Comparison of ENCODE assay signal across 14 cellular contexts in the genomic region with DNA sequence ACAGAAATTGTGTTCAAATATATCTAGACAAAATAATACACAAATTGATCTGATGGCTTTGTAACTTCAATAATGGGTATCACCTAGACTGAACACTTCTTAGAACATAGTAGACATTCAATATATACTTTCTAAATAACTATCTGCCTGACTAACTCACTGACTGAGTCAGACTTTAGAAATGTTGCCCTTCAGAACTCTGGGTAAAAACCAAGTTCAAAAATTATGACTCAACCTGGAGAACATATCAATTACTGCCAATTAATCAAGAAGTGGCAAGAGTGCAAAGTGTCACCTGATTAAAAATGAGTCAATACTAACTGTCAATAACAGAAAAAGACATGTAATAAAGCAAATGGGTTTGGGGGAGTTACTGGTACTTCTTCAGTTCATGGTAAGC.
A peak's percentile ranks its signal among the peaks of the same experiment; 100 is the strongest.
DNase-seq lines count a peak whose midpoint lies in the region; ATAC-seq and TF ChIP-seq lines count a peak whose summit lies in the region.
"Had no signal": no experiment of that assay in that cellular context is flagged by ENCODE, and none has a peak within 500 bp of the region (broad histone marks: within the 10 kb centered on the region; RNA-seq: fewer than 3 reads in every experiment).

No MANE protein-coding gene starts in this region.

- no peak for ATAC-seq in GM19452 (IDR thresholded peaks at IDR 0.05; ENCODE audit: unreplicated experiment)
- ATAC-seq in GM18867 (IDR thresholded peaks at IDR 0.05; ENCODE audit: unreplicated experiment): no peak
- ATAC-seq in natural killer cell: no peak
- ATAC-seq: WTC11 had no signal

- H3K4me3 ChIP-seq in cardiac fibroblast (replicated peaks in 1 of 2; ENCODE audit: low read depth in 2 of 2, low read length in 2 of 2) (no peak overlapping the region), adrenal gland (no peak overlapping the region)
- H3K4me3 ChIP-seq: ascending aorta had no signal

- no peak overlapping the region for H3K4me3 Mint-ChIP-seq in natural killer cell
- H3K4me3 Mint-ChIP-seq: CD4-positive, alpha-beta memory T cell; WTC11 had no signal

- no peaks in the 10 kb centered on the region for H3K9me3 ChIP-seq in adrenal gland (replicated peaks in 1 of 3)
- H3K9me3 ChIP-seq: ascending aorta had no signal

- H3K27ac ChIP-seq in adrenal gland: no peak overlapping the region
- H3K27ac ChIP-seq: ascending aorta had no signal

- no peaks in the 10 kb centered on the region for H3K4me1 Mint-ChIP-seq in natural killer cell
- H3K4me1 Mint-ChIP-seq: CD4-positive, alpha-beta memory T cell; WTC11 had no signal

- H3K27me3 ChIP-seq in adrenal gland: no peaks in the 10 kb centered on the region
- H3K27me3 ChIP-seq: ascending aorta had no signal

- H3K4me1 ChIP-seq in adrenal gland (replicated peaks in 1 of 2): no peaks in the 10 kb centered on the region
- H3K4me1 ChIP-seq: ascending aorta had no signal

- TF ChIP-seq POLR2A in adrenal gland (IDR thresholded peaks at IDR 0.05): no peak

- no peaks in the 10 kb centered on the region for H3K36me3 ChIP-seq in adrenal gland (replicated peaks in 1 of 2)
- H3K36me3 ChIP-seq: ascending aorta had no signal

- intact Hi-C loops in adrenal gland (cut with DNase I): no loop called here
- intact Hi-C loops in natural killer cell (cut with micrococcal nuclease): no loop called here

- no peak for TF ChIP-seq CTCF in cardiac fibroblast (IDR thresholded peaks at IDR 0.05; ENCODE audit: low read depth, low read length)
- no peak for TF ChIP-seq CTCF in adrenal gland (IDR thresholded peaks at IDR 0.05)
- no peak for TF ChIP-seq CTCF in natural killer cell (IDR thresholded peaks at IDR 0.05)

- peak; percentile 45 for DNase-seq in AG20443 (ENCODE audit: low spot score)
- DNase-seq in HT1080 (ENCODE audit: low read depth): peak; percentile 83
- peak; percentile 26 to 64 for DNase-seq in cardiac fibroblast (ENCODE audit: low read depth in 2 of 2)
- DNase-seq in kidney tubule cell (ENCODE audit: low spot score): peak; percentile 76
- no peak for DNase-seq in adrenal gland
- no peak for DNase-seq in natural killer cell
- DNase-seq: activated T-cell treated with anti-CD3 and anti-CD28 coated beads, Interleukin-2, amount 50 U/mL, for 48 hours; CD4-positive, alpha-beta memory T cell; KBM-7; NCI-H187 treated with DMSO at 0.1 percent for 48 hours had no signal

- no peaks in the 10 kb centered on the region for H3K36me3 Mint-ChIP-seq in natural killer cell
- H3K36me3 Mint-ChIP-seq: CD4-positive, alpha-beta memory T cell; WTC11 had no signal

- no peak overlapping the region for H3K27ac Mint-ChIP-seq in natural killer cell
- H3K27ac Mint-ChIP-seq: CD4-positive, alpha-beta memory T cell; WTC11 had no signal

- H3K9me3 Mint-ChIP-seq in natural killer cell: peaks cover 0 to 6% of the 10 kb centered on the region in 2 donors
- H3K9me3 Mint-ChIP-seq: CD4-positive, alpha-beta memory T cell; WTC11 had no signal

- H3K27me3 Mint-ChIP-seq in natural killer cell (ENCODE audit: low read depth in 2 of 2): peaks cover 0 to 2% of the 10 kb centered on the region in 2 donors

Comparison
In these comparisons a context has a peak if more than half of its experiments do, and no peak if none do; other contexts are left out.
1. DNase-seq: peak in AG20443 (single experiment), HT1080 (single experiment), cardiac fibroblast (2 of 2) and kidney tubule cell (single experiment); none in adrenal gland (0 of 7) and natural killer cell (single experiment).